24 cellular contexts compared by ENCODE assay signal in the genomic region with DNA sequence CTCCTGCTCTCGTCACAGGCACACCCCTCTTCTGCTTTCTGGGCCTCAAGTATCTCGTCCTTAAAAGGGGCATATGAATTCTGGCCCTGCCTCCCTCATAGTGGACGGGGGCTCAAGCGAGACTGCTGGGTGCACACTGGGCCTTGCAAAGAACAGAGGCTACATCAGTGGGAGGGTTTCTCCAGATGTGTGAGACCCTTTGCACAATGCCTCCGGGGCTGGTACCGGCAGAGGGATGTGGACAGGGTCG. TPM values are rescaled to one million over a fixed set of nuclear protein-coding genes. Genes with fewer than 3 reads are reported as not detected.
DNase-seq lines count a peak whose midpoint lies in the region; FAIRE-seq and TF ChIP-seq lines count a peak whose summit lies in the region.
"Had no signal": no experiment of that assay in that cellular context is flagged by ENCODE, and none has a peak within 500 bp of the region (broad histone marks: within the 10 kb centered on the region; RNA-seq: fewer than 3 reads in every experiment).

No MANE protein-coding gene starts in this region.

- H3K27me3 Mint-ChIP-seq in brain, result peaks cover 7% of the 10 kb centered on the region

- DNase-seq in activated CD8-positive, alpha-beta memory T cell treated with anti-CD3 and anti-CD28 coated beads for 24 hours, result peak; percentile 47
- no peak for DNase-seq in activated CD8-positive, alpha-beta memory T cell treated with anti-CD3 and anti-CD28 coated beads, Interleukin-2, amount 50 U/mL, for 4 hours
- DNase-seq in kidney (peak; percentile 64), NCI-H510A (lab: John Stamatoyannopoulos, UW) (no peak), NCI-H128 (lab: John Stamatoyannopoulos, UW; ENCODE audit: unreplicated experiment) (no peak), NCI-H446 treated with DMSO at 0.1 percent for 48 hours (lab: John Stamatoyannopoulos, UW) (no peak), NCI-H1092 treated with DMSO at 0.1 percent for 48 hours (lab: John Stamatoyannopoulos, UW) (no peak)
- DNase-seq: activated gamma-delta T cell treated with Interleukin-2 at 50 U/mL for 16 hours; activated T-cell treated with anti-CD3 and anti-CD28 coated beads, Interleukin-2, amount 50 U/mL, for 1 hour; AML-193; GOT3; lower lobe of right lung; NCI-H1092; NCI-H2029 treated with DMSO at 0.1 percent for 48 hours; nephron progenitor cell; stimulated activated CD4-positive, alpha-beta T cell treated with anti-CD3 and anti-CD28 coated beads, Interleukin-2, amount 100 ng/mL, for 24 hours had no signal

- peaks cover 5 to 10% of the 10 kb centered on the region in 2 donors for H3K4me1 ChIP-seq in kidney (ENCODE audit: control insufficient read depth in 1 of 2, insufficient read depth in 1 of 2, low read depth in 1 of 2, low read length in 2 of 2)

- H3K9ac ChIP-seq in kidney (ENCODE audit: low read length in 2 of 2), result no peak overlapping the region

- H3K36me3 Mint-ChIP-seq in brain, result no peaks in the 10 kb centered on the region
- H3K36me3 Mint-ChIP-seq: CD8-positive, alpha-beta memory T cell; T-cell had no signal

- H3K4me3 Mint-ChIP-seq in brain, result no peak overlapping the region
- H3K4me3 Mint-ChIP-seq: activated CD8-positive, alpha-beta T cell treated with anti-CD3 and anti-CD28 coated beads for 36 hours; nephron progenitor cell had no signal

- no peaks in the 10 kb centered on the region for H3K36me3 ChIP-seq in kidney (ENCODE audit: control insufficient read depth in 1 of 2, insufficient read depth in 2 of 2, low read length in 2 of 2)
- H3K36me3 ChIP-seq: lower lobe of right lung, pancreas, right atrium auricular region, vagina had no signal

- intact Hi-C loops in kidney (cut with DNase I), result no loop called here

- no peaks in the 10 kb centered on the region for H3K9me3 ChIP-seq in kidney (ENCODE audit: control insufficient read depth in 1 of 2, low read length in 2 of 2)
- H3K9me3 ChIP-seq: lower lobe of right lung, pancreas, right atrium auricular region, vagina had no signal

- H3K4me3 ChIP-seq in kidney (ENCODE audit: low read length in 2 of 2), result no peak overlapping the region
- H3K4me3 ChIP-seq: lower lobe of right lung, pancreas, right atrium auricular region, vagina had no signal

- H3K4me1 Mint-ChIP-seq in brain, result peaks cover 64% of the 10 kb centered on the region

- H3K27ac Mint-ChIP-seq in brain, result peak overlapping the region in 4 of 5 experiments; percentile 20 to 90 (median 37)
- H3K27ac Mint-ChIP-seq: activated CD8-positive, alpha-beta T cell treated with anti-CD3 and anti-CD28 coated beads for 36 hours; nephron progenitor cell; T-cell had no signal

- FAIRE-seq in kidney (lab: Jason Lieb, UNC), result no peak
- FAIRE-seq: pancreas had no signal

- H3K9me3 Mint-ChIP-seq in brain, result peaks cover 0 to 4% (median 0%) of the 10 kb centered on the region in 5 experiments
- H3K9me3 Mint-ChIP-seq: activated CD8-positive, alpha-beta T cell treated with anti-CD3 and anti-CD28 coated beads for 36 hours; CD8-positive, alpha-beta memory T cell; nephron progenitor cell; T-cell had no signal

- TF ChIP-seq CTCF in brain (conservative IDR thresholded peaks at IDR 0.05), result no peak
- no peak for TF ChIP-seq CTCF in kidney (IDR thresholded peaks at IDR 0.05; ENCODE audit: borderline replicate concordance, extremely low read depth, insufficient read depth)

- H3K27ac ChIP-seq in kidney (ENCODE audit: low read depth in 2 of 2, low read length in 2 of 2), result no peak overlapping the region
- H3K27ac ChIP-seq: right atrium auricular region, vagina had no signal

RNA-seq across cellular contexts. Expression of gene CRACDL, which starts 25.0 kb away (rescaled TPM):
- 40.7 TPM for polyA plus RNA-seq in brain (ENCODE audit: insufficient read depth, low read depth, low replicate concordance)
- 14.8 TPM for total RNA-seq in kidney
- 4.3 TPM for polyA plus RNA-seq in kidney (ENCODE audit: insufficient read depth, low read depth, low replicate concordance)
- total RNA-seq: RPMI7951 had no signal

Comparison
In these comparisons a context has a peak if more than half of its experiments do, and no peak if none do; other contexts are left out.
1. DNase-seq: peak in activated CD8-positive, alpha-beta memory T cell treated with anti-CD3 and anti-CD28 coated beads for 24 hours (single experiment) and kidney (single experiment); none in activated CD8-positive, alpha-beta memory T cell treated with anti-CD3 and anti-CD28 coated beads, Interleukin-2, amount 50 U/mL, for 4 hours (single experiment), NCI-H510A (single experiment), NCI-H128 (single experiment), NCI-H446 treated with DMSO at 0.1 percent for 48 hours (single experiment) and NCI-H1092 treated with DMSO at 0.1 percent for 48 hours (single experiment).